In genomic region chr1:85132078-85132715, GRCh38 we compare ENCODE assay signal across 22 cellular contexts.
"Had no signal": no experiment of that assay in that cellular context is flagged by ENCODE, and none has a peak within 500 bp of the region (broad histone marks: within the 10 kb centered on the region; RNA-seq: fewer than 3 reads in every experiment).

No MANE protein-coding gene starts in this region.

- ATAC-seq: activated naive CD4-positive, alpha-beta T cell treated with anti-CD3 and anti-CD28 coated beads, Interleukin-2, amount 50 U/mL, for 72 hours; gastrocnemius medialis; left lung; right cardiac atrium; WTC11 had no signal

- H3K4me3 ChIP-seq: gastrocnemius medialis, left lung, prostate gland, skin epidermis, suprapubic skin had no signal

- H3K9me3 Mint-ChIP-seq: activated CD4-positive, alpha-beta memory T cell treated with anti-CD3 and anti-CD28 coated beads for 36 hours; activated naive CD4-positive, alpha-beta T cell treated with anti-CD3 and anti-CD28 coated beads, Interleukin-2, amount 50 U/mL, for 72 hours; activated T-helper 1 cell treated with anti-CD3 and anti-CD28 coated beads, Interleukin-12 subunit alpha, Interleukin-12 subunit beta, Interleukin-2, Interleukin-4 antibody, amounts not matched to agents 30 ng/mL and 10 ng/mL and 1 ng/mL, durations not matched to agents 14 hours and 24 hours and 36 hours; endodermal cell; stimulated activated naive CD8-positive, alpha-beta T cell treated with anti-CD3 and anti-CD28 coated beads, Interleukin-15, Interleukin-2, amounts not matched to agents 100 ng/mL and 50 ng/mL, for 24 hours; type B pancreatic cell; WTC11 had no signal

- H3K27me3 ChIP-seq: gastrocnemius medialis, left lung, suprapubic skin had no signal

- H3K36me3 Mint-ChIP-seq: activated CD4-positive, alpha-beta memory T cell treated with anti-CD3 and anti-CD28 coated beads for 36 hours; activated naive CD4-positive, alpha-beta T cell treated with anti-CD3 and anti-CD28 coated beads, Interleukin-2, amount 50 U/mL, for 72 hours; type B pancreatic cell; WTC11 had no signal

- H3K27ac ChIP-seq: gastrocnemius medialis, left lung, prostate gland, skin epidermis, suprapubic skin had no signal

- H3K4me1 Mint-ChIP-seq: WTC11 had no signal

- H3K4me3 Mint-ChIP-seq: activated CD4-positive, alpha-beta memory T cell treated with anti-CD3 and anti-CD28 coated beads for 36 hours; activated T-helper 1 cell treated with anti-CD3 and anti-CD28 coated beads, Interleukin-12 subunit alpha, Interleukin-12 subunit beta, Interleukin-2, Interleukin-4 antibody, amounts not matched to agents 30 ng/mL and 10 ng/mL and 1 ng/mL, durations not matched to agents 14 hours and 24 hours and 36 hours; endodermal cell; stimulated activated naive CD8-positive, alpha-beta T cell treated with anti-CD3 and anti-CD28 coated beads, Interleukin-15, Interleukin-2, amounts not matched to agents 100 ng/mL and 50 ng/mL, for 24 hours; type B pancreatic cell; WTC11 had no signal

- DNase-seq: activated CD4-positive, alpha-beta memory T cell treated with anti-CD3 and anti-CD28 coated beads for 36 hours; activated CD4-positive, alpha-beta T cell treated with anti-CD3 and anti-CD28 coated beads for 4 hours; activated gamma-delta T cell treated with Interleukin-2 at 50 U/mL for 16 hours; activated T-cell treated with anti-CD3 and anti-CD28 coated beads for 4 hours; amniotic stem cell; central memory CD4-positive, alpha-beta T cell; endodermal cell; gastrocnemius medialis; head of caudate nucleus; kidney; left lung; mammary epithelial cell; occipital lobe; right cardiac atrium had no signal

- H3K9me3 ChIP-seq: gastrocnemius medialis, left lung, prostate gland, suprapubic skin had no signal

- H3K27ac Mint-ChIP-seq: activated CD4-positive, alpha-beta memory T cell treated with anti-CD3 and anti-CD28 coated beads for 36 hours; activated naive CD4-positive, alpha-beta T cell treated with anti-CD3 and anti-CD28 coated beads, Interleukin-2, amount 50 U/mL, for 72 hours; activated T-helper 1 cell treated with anti-CD3 and anti-CD28 coated beads, Interleukin-12 subunit alpha, Interleukin-12 subunit beta, Interleukin-2, Interleukin-4 antibody, amounts not matched to agents 30 ng/mL and 10 ng/mL and 1 ng/mL, durations not matched to agents 14 hours and 24 hours and 36 hours; endodermal cell; stimulated activated naive CD8-positive, alpha-beta T cell treated with anti-CD3 and anti-CD28 coated beads, Interleukin-15, Interleukin-2, amounts not matched to agents 100 ng/mL and 50 ng/mL, for 24 hours; type B pancreatic cell; WTC11 had no signal

- H3K4me1 ChIP-seq: gastrocnemius medialis, prostate gland, suprapubic skin had no signal

- H3K36me3 ChIP-seq: gastrocnemius medialis, left lung, prostate gland, suprapubic skin had no signal

- H3K27me3 Mint-ChIP-seq: type B pancreatic cell had no signal
